In genomic region chr10:61304751-61305150, GRCh38 we compare ENCODE assay signal across 12 cellular contexts.
"Had no signal": no experiment of that assay in that cellular context is flagged by ENCODE, and none has a peak within 500 bp of the region (broad histone marks: within the 10 kb centered on the region; RNA-seq: fewer than 3 reads in every experiment).

No MANE protein-coding gene starts in this region.

- H3K27me3 ChIP-seq: neutrophil, suprapubic skin had no signal

- H3K4me3 ChIP-seq: lung, skin epidermis, suprapubic skin had no signal

- H3K9me3 ChIP-seq: neutrophil, suprapubic skin had no signal

- H3K36me3 ChIP-seq: neutrophil, suprapubic skin had no signal

- DNase-seq: activated CD4-positive, alpha-beta T cell treated with anti-CD3 and anti-CD28 coated beads, Interleukin-2, amount 50 U/mL, for 1 hour; activated CD8-positive, alpha-beta memory T cell treated with anti-CD3 and anti-CD28 coated beads for 24 hours; central memory CD4-positive, alpha-beta T cell; effector memory CD4-positive, alpha-beta T cell; naive thymus-derived CD8-positive, alpha-beta T cell; T-cell; T1000 had no signal

- H3K27ac ChIP-seq: neutrophil, skin epidermis, suprapubic skin had no signal

- H3K4me1 ChIP-seq: suprapubic skin had no signal

- ATAC-seq: activated CD4-positive, CD25-positive, alpha-beta regulatory T cell treated with anti-CD3 and anti-CD28 coated beads, Interleukin-2, amount 50 U/mL, for 24 hours; naive thymus-derived CD8-positive, alpha-beta T cell; T-cell had no signal
